In genomic region chr12:57242329-57242690, GRCh38 we compare ENCODE assay signal across 9 cellular contexts. TPM values are rescaled to one million over a fixed set of nuclear protein-coding genes. Genes with fewer than 3 reads are reported as not detected.
DNase-seq lines count a peak whose midpoint lies in the region; ATAC-seq, FAIRE-seq and TF ChIP-seq lines count a peak whose summit lies in the region.
"Had no signal": no experiment of that assay in that cellular context is flagged by ENCODE, and none has a peak within 500 bp of the region (broad histone marks: within the 10 kb centered on the region; RNA-seq: fewer than 3 reads in every experiment).

No MANE protein-coding gene starts in this region.

- no peak for DNase-seq in CD8-positive, alpha-beta T cell
- peak; percentile 69 for DNase-seq in NCI-H1092 treated with DMSO at 0.1 percent for 48 hours (lab: John Stamatoyannopoulos, UW)
- no peak for DNase-seq in K562 (ENCODE audit: extremely low read depth in 1 of 4, low spot score in 3 of 4)
- no peak for DNase-seq in naive thymus-derived CD8-positive, alpha-beta T cell
- DNase-seq in AML-193 (lab: John Stamatoyannopoulos, UW), result no peak
- DNase-seq in GM19239 (ENCODE audit: insufficient read length, low spot score), result no peak

- H3K27ac Mint-ChIP-seq in CD8-positive, alpha-beta T cell, result no peak overlapping the region
- peak overlapping the region in 3 of 10 donors; percentile 19 to 46 (median 42) for H3K27ac Mint-ChIP-seq in naive thymus-derived CD8-positive, alpha-beta T cell

- no peak for TF ChIP-seq POLR2A in K562 (conservative IDR thresholded peaks at IDR 0.05)

- H3K4me3 ChIP-seq in CD8-positive, alpha-beta T cell (ENCODE audit: low read depth, low read length), result no peak overlapping the region
- H3K4me3 ChIP-seq in K562, result no peak overlapping the region

- no peak for TF ChIP-seq EP300 in K562 (IDR thresholded peaks at IDR 0.05; ENCODE audit: low read length)

- POLR2A ChIA-PET in CD8-positive, alpha-beta T cell (lab: Charles Lee), result interaction anchor here (1.1 to 2.1 kb wide), 4 partner anchors 13 to 120 kb away, joined by 3 to 22 read pairs (median 5); partner anchors contain the start of genes NXPH4 and SHMT2
- POLR2A ChIA-PET in K562 (lab: Yijun Ruan, JAX), result interaction anchor here (0.5 to 1.5 kb wide), 9 partner anchors 9 to 294 kb away, joined by 3 to 8 read pairs (median 3); partner anchors contain the start of genes INHBE and SHMT2
- POLR2A ChIA-PET in naive thymus-derived CD8-positive, alpha-beta T cell (lab: Charles Lee), result interaction anchor here (0.9 to 7.5 kb wide), 5 partner anchors 9 to 28 kb away, joined by 3 to 72 read pairs (median 6); partner anchors contain the start of genes NXPH4, SHMT2 and STAC3

- no peaks in the 10 kb centered on the region for H3K36me3 ChIP-seq in CD8-positive, alpha-beta T cell (ENCODE audit: insufficient read depth, low read length)
- H3K36me3 ChIP-seq in K562 (ENCODE audit: control insufficient read depth, insufficient read depth, low read length), result no peaks in the 10 kb centered on the region
- H3K36me3 ChIP-seq: SJSA1 had no signal

- 6% methylated on average over 8 of the region's 18 CpGs for WGBS in K562 (ENCODE audit: insufficient coverage, low coverage, missing lambda C conversion rate)

- CTCF ChIA-PET in CD8-positive, alpha-beta T cell (lab: Charles Lee), result interaction anchor here (0.8 to 22.8 kb wide), 22 partner anchors 11 to 248 kb away, joined by 3 to 526 read pairs (median 6); partner anchors contain the start of genes NXPH4, SHMT2 and STAC3
- CTCF ChIA-PET in K562 (lab: Yijun Ruan, JAX; ENCODE audit: low intra/inter-chr PET ratio), result interaction anchor here (0.7 to 4.4 kb wide), 3 partner anchors 27 to 1052 kb away, joined by 3 to 80 read pairs (median 3); no protein-coding TSS in a partner anchor

- H3K4me3 Mint-ChIP-seq in CD8-positive, alpha-beta T cell, result peak overlapping the region; percentile 93
- H3K4me3 Mint-ChIP-seq in naive thymus-derived CD8-positive, alpha-beta T cell, result peak overlapping the region; percentile 14 to 96 (median 80)

- H3K4me1 ChIP-seq in CD8-positive, alpha-beta T cell (ENCODE audit: insufficient read depth, low read length), result peaks cover 68% of the 10 kb centered on the region
- peaks cover 41 to 74% of the 10 kb centered on the region in 2 experiments for H3K4me1 ChIP-seq in K562 (replicated peaks in 1 of 2; ENCODE audit: control insufficient read depth in 2 of 2, insufficient read depth in 2 of 2, low read length in 2 of 2)

- no peak for FAIRE-seq in K562 (lab: Jason Lieb, UNC)
- no peak for FAIRE-seq in GM19239 (lab: Jason Lieb, UNC)

- no peak for TF ChIP-seq RAD21 in K562 (CRISPR knock-in tag; conservative IDR thresholded peaks at IDR 0.05 in 1 of 2, IDR thresholded peaks at IDR 0.05 in 1 of 2)

- no peaks in the 10 kb centered on the region for H3K9me3 ChIP-seq in CD8-positive, alpha-beta T cell (ENCODE audit: low read length)
- no peaks in the 10 kb centered on the region for H3K9me3 ChIP-seq in K562 (replicated peaks; ENCODE audit: control insufficient read depth, insufficient read depth, low read depth, low read length)
- H3K9me3 ChIP-seq: SJSA1 had no signal

- peaks cover 3% of the 10 kb centered on the region for H3K36me3 Mint-ChIP-seq in CD8-positive, alpha-beta T cell
- peaks cover 0 to 8% (median 3%) of the 10 kb centered on the region in 3 donors for H3K36me3 Mint-ChIP-seq in naive thymus-derived CD8-positive, alpha-beta T cell

- H2AFZ ChIP-seq in K562 (ENCODE audit: low read depth, low read length), result no peak overlapping the region

- BruUV-seq in K562 (replicated peaks; lab: Mats Ljungman, UMichigan), result no TSS peak

- H3K27me3 Mint-ChIP-seq in CD8-positive, alpha-beta T cell (ENCODE audit: low read depth), result peaks cover 44% of the 10 kb centered on the region
- peaks cover 28 to 78% (median 57%) of the 10 kb centered on the region in 5 donors for H3K27me3 Mint-ChIP-seq in naive thymus-derived CD8-positive, alpha-beta T cell

- no peaks in the 10 kb centered on the region for H3K79me2 ChIP-seq in K562 (ENCODE audit: control insufficient read depth, insufficient read depth, low read length)

- no peak overlapping the region for H3K27ac ChIP-seq in CD8-positive, alpha-beta T cell (ENCODE audit: low read depth, low read length)
- H3K27ac ChIP-seq in K562 (ENCODE audit: extremely low read depth, low read depth, low read length), result no peak overlapping the region
- H3K27ac ChIP-seq: SJSA1 had no signal

- H3K9ac ChIP-seq in K562 (ENCODE audit: insufficient read depth in 1 of 2, low read depth in 2 of 2, low read length in 2 of 2), result peak overlapping the region in 1 of 2 experiments; percentile 90; a peak in 1 of 4 replicates

- peak overlapping the region; percentile 79; the same call in 1 of the 2 replicates for H3K4me2 ChIP-seq in K562 (ENCODE audit: insufficient read depth, low read length)

- peaks cover 8% of the 10 kb centered on the region for H4K20me1 ChIP-seq in K562 (replicated peaks; ENCODE audit: control insufficient read depth, insufficient read depth, low read length)

- H3K4me1 Mint-ChIP-seq in CD8-positive, alpha-beta T cell (ENCODE audit: low read depth), result peaks cover 57% of the 10 kb centered on the region
- H3K4me1 Mint-ChIP-seq in naive thymus-derived CD8-positive, alpha-beta T cell, result peaks cover 34 to 66% (median 55%) of the 10 kb centered on the region in 4 donors

- no peak for TF ChIP-seq CTCF in CD8-positive, alpha-beta T cell (IDR thresholded peaks at IDR 0.05)
- TF ChIP-seq CTCF in K562 (IDR thresholded peaks at IDR 0.05 in 2 of 3, conservative IDR thresholded peaks at IDR 0.05 in 1 of 3; ENCODE audit: insufficient read depth in 2 of 3, low read depth in 1 of 3, low read length in 3 of 3), result no peak

- in situ Hi-C loops in K562 (cut with MboI), result loop anchor here (5.0 kb wide), 1 partner anchor 35 kb away; no protein-coding TSS in a partner anchor

- no peak for ATAC-seq in CD8-positive, alpha-beta T cell
- ATAC-seq in K562 (no peak), GM18858 (IDR thresholded peaks at IDR 0.05; ENCODE audit: unreplicated experiment) (no peak), HG03521 (IDR thresholded peaks at IDR 0.05; ENCODE audit: unreplicated experiment) (no peak)
- ATAC-seq in naive thymus-derived CD8-positive, alpha-beta T cell, result no peak

- H3K27me3 ChIP-seq in CD8-positive, alpha-beta T cell (ENCODE audit: insufficient read depth, low read length), result peaks cover 35% of the 10 kb centered on the region
- H3K27me3 ChIP-seq in K562 (ENCODE audit: control insufficient read depth in 2 of 2, insufficient read depth in 2 of 2, low read length in 2 of 2), result peaks cover 2 to 23% of the 10 kb centered on the region in 2 experiments; a peak in 3 of 5 replicates

- no peaks in the 10 kb centered on the region for H3K9me3 Mint-ChIP-seq in CD8-positive, alpha-beta T cell
- no peaks in the 10 kb centered on the region for H3K9me3 Mint-ChIP-seq in naive thymus-derived CD8-positive, alpha-beta T cell

- intact Hi-C loops in CD8-positive, alpha-beta T cell (cut with DNase I, micrococcal nuclease), result loop anchor here in 1 of 2 experiments (10.0 kb wide), 1 partner anchor 178 kb away; no protein-coding TSS in a partner anchor
- intact Hi-C loops in K562 (cut with micrococcal nuclease), result loop anchor here (5.0 to 10.0 kb wide), 3 partner anchors 45 to 165 kb away; partner anchors contain the start of genes LRP1 and NEMP1

- H3K9me1 ChIP-seq in K562 (ENCODE audit: control insufficient read depth, insufficient read depth, low read length), result no peaks in the 10 kb centered on the region

RNA-seq across cellular contexts. Expression of gene STAC3, which starts 8.7 kb away (rescaled TPM):
- 1 to 10 TPM in 1 of 2 experiments, under 1 TPM in 1; 0.54 to 1.5 TPM for total RNA-seq in CD8-positive, alpha-beta T cell
- total RNA-seq in K562 (2011; cell fraction: chromatin; rRNA removed; ENCODE audit: low replicate concordance), result 7.4 and 7.7 TPM in 2 replicates
- 3.8 and 5.3 TPM in 2 replicates for total RNA-seq in K562 (2011; cell fraction: nucleolus; rRNA removed)
- total RNA-seq in K562 (2011; cell fraction: nucleoplasm; rRNA removed), result 4.4 and 6.1 TPM in 2 replicates
- total RNA-seq in K562 (2014; rRNA removed) (2.3 and 2.7 TPM in 2 replicates), K562 (2014; rRNA removed; fragmentation: Illumina TruSeq; extraction: Trizol) (2.4 and 2.7 TPM in 2 replicates), K562 (2015; rRNA removed; fragmentation: Illumina TruSeq; extraction: Trizol) (3.3 and 3.5 TPM in 2 replicates), K562 (2021) (3.5 and 4.6 TPM in 2 replicates)
- polyA plus RNA-seq in K562 (2011; rRNA removed) (4.0 and 5.6 TPM in 2 replicates), K562 (2014; fragmentation: Illumina TruSeq; extraction: Trizol) (6.2 and 7.3 TPM in 2 replicates), K562 (2014; fragmentation: Nextera tagmentation; extraction: Ambion mirVana) (under 1 TPM; 0.45 to 0.46 TPM), K562 (2014; rRNA removed) (4.8 and 6.4 TPM in 2 replicates)
- polyA plus RNA-seq in K562 (2011; cell fraction: cytosol; rRNA removed), result 1.9 and 3.3 TPM in 2 replicates
- 6.3 and 11.3 TPM in 2 replicates for polyA plus RNA-seq in K562 (2011; cell fraction: nucleus; rRNA removed)
- polyA plus RNA-seq in K562 (2012), result 7.5 and 8.5 TPM in 2 replicates
- 3.2 TPM in 2 replicates for polyA minus RNA-seq in K562 (2011; rRNA and poly(A)+ RNA removed)
- polyA minus RNA-seq in K562 (2011; cell fraction: cytosol; rRNA and poly(A)+ RNA removed), result 1.0 and 1.5 TPM in 2 replicates
- polyA minus RNA-seq in K562 (2011; cell fraction: nucleus; rRNA and poly(A)+ RNA removed), result 1.3 and 3.9 TPM in 2 replicates
- 1 to 10 TPM; 2.5 to 2.6 TPM for total RNA-seq in naive thymus-derived CD8-positive, alpha-beta T cell
- not detected for polyA plus RNA-seq in naive thymus-derived CD8-positive, alpha-beta T cell

RNA-seq across cellular contexts. Expression of gene SHMT2, which starts 12.8 kb away (rescaled TPM):
- total RNA-seq in CD8-positive, alpha-beta T cell, result 10 to 100 TPM; 14.2 to 18.6 TPM
- total RNA-seq in K562 (2011; cell fraction: chromatin; rRNA removed; ENCODE audit: low replicate concordance), result 95.6 and 251 TPM in 2 replicates
- 199 and 247 TPM in 2 replicates for total RNA-seq in K562 (2011; cell fraction: nucleolus; rRNA removed)
- 115 and 136 TPM in 2 replicates for total RNA-seq in K562 (2011; cell fraction: nucleoplasm; rRNA removed)
- total RNA-seq in K562 (2014; rRNA removed) (194 and 217 TPM in 2 replicates), K562 (2014; rRNA removed; fragmentation: Illumina TruSeq; extraction: Trizol) (76.9 and 92.0 TPM in 2 replicates), K562 (2015; rRNA removed; fragmentation: Illumina TruSeq; extraction: Trizol) (115 and 119 TPM in 2 replicates), K562 (2021) (227 and 243 TPM in 2 replicates)
- polyA plus RNA-seq in K562 (2011; rRNA removed) (84.6 and 226 TPM in 2 replicates), K562 (2014; fragmentation: Illumina TruSeq; extraction: Trizol) (319 and 377 TPM in 2 replicates), K562 (2014; fragmentation: Nextera tagmentation; extraction: Ambion mirVana) (10 to 100 TPM; 46.1 to 81.5 TPM), K562 (2014; rRNA removed) (154 and 158 TPM in 2 replicates)
- polyA plus RNA-seq in K562 (2011; cell fraction: cytosol; rRNA removed), result 268 and 390 TPM in 2 replicates
- 341 and 344 TPM in 2 replicates for polyA plus RNA-seq in K562 (2011; cell fraction: nucleus; rRNA removed)
- polyA plus RNA-seq in K562 (2012), result 190 and 549 TPM in 2 replicates
- 95.0 and 99.1 TPM in 2 replicates for polyA minus RNA-seq in K562 (2011; rRNA and poly(A)+ RNA removed)
- 155 and 228 TPM in 2 replicates for polyA minus RNA-seq in K562 (2011; cell fraction: cytosol; rRNA and poly(A)+ RNA removed)
- 97.1 and 133 TPM in 2 replicates for polyA minus RNA-seq in K562 (2011; cell fraction: nucleus; rRNA and poly(A)+ RNA removed)
- total RNA-seq in naive thymus-derived CD8-positive, alpha-beta T cell, result 10 to 100 TPM; 45.2 to 45.3 TPM
- polyA plus RNA-seq in naive thymus-derived CD8-positive, alpha-beta T cell, result 10 to 100 TPM; 27.3 to 31.2 (median 28.8) TPM

RNA-seq across cellular contexts. Expression of gene NXPH4, which starts 25.7 kb away (rescaled TPM):
- 1 to 10 TPM; 1.4 to 1.7 TPM for total RNA-seq in CD8-positive, alpha-beta T cell
- total RNA-seq in K562 (2011; cell fraction: chromatin; rRNA removed; ENCODE audit: low replicate concordance), result 1.7 and 4.4 TPM in 2 replicates
- total RNA-seq in K562 (2011; cell fraction: nucleolus; rRNA removed), result 4.7 and 5.7 TPM in 2 replicates
- total RNA-seq in K562 (2011; cell fraction: nucleoplasm; rRNA removed), result 5.1 and 6.6 TPM in 2 replicates
- 1.0 and 1.4 TPM in 2 replicates for total RNA-seq in K562 (2014; rRNA removed)
- total RNA-seq in K562 (2014; rRNA removed; fragmentation: Illumina TruSeq; extraction: Trizol), result 0.22 TPM in 1 of 2 replicates, not detected in the other
- 0.19 TPM in 1 of 2 replicates, not detected in the other for total RNA-seq in K562 (2015; rRNA removed; fragmentation: Illumina TruSeq; extraction: Trizol)
- 2.2 and 2.7 TPM in 2 replicates for total RNA-seq in K562 (2021)
- polyA plus RNA-seq in K562 (2011; rRNA removed), result 0.49 and 1.7 TPM in 2 replicates
- 0.59 and 0.91 TPM in 2 replicates for polyA plus RNA-seq in K562 (2011; cell fraction: cytosol; rRNA removed)
- 2.4 and 3.4 TPM in 2 replicates for polyA plus RNA-seq in K562 (2011; cell fraction: nucleus; rRNA removed)
- polyA plus RNA-seq in K562 (2012), result 2.7 and 7.2 TPM in 2 replicates
- polyA plus RNA-seq in K562 (2014; fragmentation: Illumina TruSeq; extraction: Trizol), result 1.1 and 1.9 TPM in 2 replicates
- not detected for polyA plus RNA-seq in K562 (2014; fragmentation: Nextera tagmentation; extraction: Ambion mirVana)
- 1.1 and 1.3 TPM in 2 replicates for polyA plus RNA-seq in K562 (2014; rRNA removed)
- polyA minus RNA-seq in K562 (2011; rRNA and poly(A)+ RNA removed), result 0.30 TPM in 1 of 2 replicates, not detected in the other
- polyA minus RNA-seq in K562 (2011; cell fraction: cytosol; rRNA and poly(A)+ RNA removed), result 3.2 and 4.1 TPM in 2 replicates
- 0.67 and 1.00 TPM in 2 replicates for polyA minus RNA-seq in K562 (2011; cell fraction: nucleus; rRNA and poly(A)+ RNA removed)
- under 1 TPM; 0.41 to 0.55 TPM for total RNA-seq in naive thymus-derived CD8-positive, alpha-beta T cell
- polyA plus RNA-seq in naive thymus-derived CD8-positive, alpha-beta T cell, result not detected
